Comparison of ENCODE assay signal across 12 cellular contexts in genomic region chr2:157840568-157841156, GRCh38. TPM values are rescaled to one million over a fixed set of nuclear protein-coding genes. Genes with fewer than 3 reads are reported as not detected.
DNase-seq lines count a peak whose midpoint lies in the region; ATAC-seq and TF ChIP-seq lines count a peak whose summit lies in the region.
"Had no signal": no experiment of that assay in that cellular context is flagged by ENCODE, and none has a peak within 500 bp of the region (broad histone marks: within the 10 kb centered on the region; RNA-seq: fewer than 3 reads in every experiment).

No MANE protein-coding gene starts in this region.

- peak; percentile 91 for DNase-seq in DMS53 (lab: John Stamatoyannopoulos, UW)
- peak in 2 of 3 donors; percentile 72 to 76 for DNase-seq in Peyer's patch
- no peak for DNase-seq in glutamatergic neuron
- no peak for DNase-seq in neural progenitor cell (ENCODE audit: low spot score)
- no peak for DNase-seq in NCI-H82 (lab: John Stamatoyannopoulos, UW)
- no peak for DNase-seq in NOMO-1 (lab: John Stamatoyannopoulos, UW; ENCODE audit: unreplicated experiment in 2 of 2)
- no peak for DNase-seq in hippocampal formation (lab: John Stamatoyannopoulos, UW)
- DNase-seq: activated naive CD8-positive, alpha-beta T cell treated with anti-CD3 and anti-CD28 coated beads, Interleukin-2, amount 10 ng/mL, durations not matched to agents 7 days and 5 days; MG63 had no signal

- H3K27ac Mint-ChIP-seq in glutamatergic neuron (ENCODE audit: unreplicated experiment) (peak overlapping the region; percentile 100), neural progenitor cell (no peak overlapping the region)
- H3K27ac Mint-ChIP-seq: activated naive CD8-positive, alpha-beta T cell treated with anti-CD3 and anti-CD28 coated beads, Interleukin-2, amount 10 ng/mL, durations not matched to agents 7 days and 5 days; B cell; natural killer cell treated with Interleukin-12 subunit alpha and Interleukin-12 subunit beta and Interleukin-15 and Interleukin-18, amount 100 ng/mL, for 72 hours had no signal

- TF ChIP-seq CTCF in Peyer's patch (IDR thresholded peaks at IDR 0.05), result peak in 2 of 6 experiments; percentile 18
- TF ChIP-seq CTCF in glutamatergic neuron (IDR thresholded peaks at IDR 0.05; ENCODE audit: partially characterized antibody, unreplicated experiment), result no peak
- TF ChIP-seq CTCF in neural progenitor cell (IDR thresholded peaks at IDR 0.05), result no peak

- H3K27ac ChIP-seq in Peyer's patch (peak overlapping the region in 2 of 4 donors; percentile 9 to 20), neural progenitor cell (no peak overlapping the region)

- H3K4me1 ChIP-seq in Peyer's patch (peaks cover 0 to 60% (median 3%) of the 10 kb centered on the region in 4 donors), neural progenitor cell (peaks cover 49% of the 10 kb centered on the region)

- peaks cover 82% of the 10 kb centered on the region for H4K20me1 ChIP-seq in neural progenitor cell (ENCODE audit: low read depth)

- H3K36me3 ChIP-seq in Peyer's patch (no peaks in the 10 kb centered on the region), neural progenitor cell (no peaks in the 10 kb centered on the region)

- H3K9me3 Mint-ChIP-seq in glutamatergic neuron (ENCODE audit: unreplicated experiment) (peaks cover 21% of the 10 kb centered on the region), neural progenitor cell (no peaks in the 10 kb centered on the region)
- H3K9me3 Mint-ChIP-seq: activated naive CD8-positive, alpha-beta T cell treated with anti-CD3 and anti-CD28 coated beads, Interleukin-2, amount 10 ng/mL, durations not matched to agents 7 days and 5 days; natural killer cell treated with Interleukin-12 subunit alpha and Interleukin-12 subunit beta and Interleukin-15 and Interleukin-18, amount 100 ng/mL, for 72 hours had no signal

- H3K4me2 ChIP-seq in neural progenitor cell, result peak overlapping the region; percentile 74

- no peak for ATAC-seq in HG02870 (IDR thresholded peaks at IDR 0.05; ENCODE audit: unreplicated experiment)
- ATAC-seq: natural killer cell treated with Interleukin-12 subunit alpha and Interleukin-12 subunit beta and Interleukin-15 and Interleukin-18, amount 100 ng/mL, for 72 hours had no signal

- H3K4me3 ChIP-seq in Peyer's patch (no peak overlapping the region), neural progenitor cell (no peak overlapping the region)
- H3K4me3 ChIP-seq: MG63 had no signal

- peaks cover 67% of the 10 kb centered on the region for H3K79me2 ChIP-seq in neural progenitor cell (ENCODE audit: low read depth)

- H3F3A ChIP-seq in neural progenitor cell (ENCODE audit: low read depth), result peaks cover 33% of the 10 kb centered on the region

- H3K36me3 Mint-ChIP-seq in glutamatergic neuron (ENCODE audit: unreplicated experiment), result no peaks in the 10 kb centered on the region
- peaks cover 1% of the 10 kb centered on the region for H3K36me3 Mint-ChIP-seq in neural progenitor cell
- H3K36me3 Mint-ChIP-seq: natural killer cell treated with Interleukin-12 subunit alpha and Interleukin-12 subunit beta and Interleukin-15 and Interleukin-18, amount 100 ng/mL, for 72 hours had no signal

- H3K27me3 ChIP-seq in Peyer's patch, result no peaks in the 10 kb centered on the region
- no peaks in the 10 kb centered on the region for H3K27me3 ChIP-seq in neural progenitor cell
- H3K27me3 ChIP-seq: MG63 had no signal

- H3K4me3 Mint-ChIP-seq in glutamatergic neuron (ENCODE audit: unreplicated experiment), result peak overlapping the region; percentile 39
- no peak overlapping the region for H3K4me3 Mint-ChIP-seq in neural progenitor cell
- H3K4me3 Mint-ChIP-seq: activated naive CD8-positive, alpha-beta T cell treated with anti-CD3 and anti-CD28 coated beads, Interleukin-2, amount 10 ng/mL, durations not matched to agents 7 days and 5 days; B cell; natural killer cell treated with Interleukin-12 subunit alpha and Interleukin-12 subunit beta and Interleukin-15 and Interleukin-18, amount 100 ng/mL, for 72 hours had no signal

- no peaks in the 10 kb centered on the region for H3K9me3 ChIP-seq in Peyer's patch
- H3K9me3 ChIP-seq in neural progenitor cell (ENCODE audit: low read depth), result no peaks in the 10 kb centered on the region
- H3K9me3 ChIP-seq: MG63 had no signal

- no peak overlapping the region for H3K9ac ChIP-seq in neural progenitor cell

- no peak for TF ChIP-seq POLR2A in Peyer's patch (IDR thresholded peaks at IDR 0.05)

- H3K27me3 Mint-ChIP-seq in glutamatergic neuron (ENCODE audit: unreplicated experiment) (peaks cover 14% of the 10 kb centered on the region), neural progenitor cell (ENCODE audit: insufficient read depth, low read depth) (peaks cover 2% of the 10 kb centered on the region)
- H3K27me3 Mint-ChIP-seq: activated naive CD8-positive, alpha-beta T cell treated with anti-CD3 and anti-CD28 coated beads, Interleukin-2, amount 10 ng/mL, durations not matched to agents 7 days and 5 days; B cell had no signal

- no peak overlapping the region for H2AFZ ChIP-seq in neural progenitor cell (replicated peaks)

- H3K4me1 Mint-ChIP-seq in glutamatergic neuron (ENCODE audit: low read depth, unreplicated experiment) (peaks cover 52% of the 10 kb centered on the region), neural progenitor cell (peaks cover 59% of the 10 kb centered on the region)

RNA-seq across cellular contexts. Expression of gene ACVR1, which starts 35.5 kb away (rescaled TPM):
- total RNA-seq in Peyer's patch (10 to 100 TPM; 11.8 to 16.5 (median 14.3) TPM), glutamatergic neuron (ENCODE audit: unreplicated experiment) (36.3 TPM), neural progenitor cell (ENCODE audit: low replicate concordance) (8.2 and 14.0 TPM in 2 replicates)

Comparison
In these comparisons a context has a peak if more than half of its experiments do, and no peak if none do; other contexts are left out.
1. DNase-seq: peak in DMS53 (single experiment) and Peyer's patch (2 of 3); none in glutamatergic neuron (single experiment), neural progenitor cell (single experiment), NCI-H82 (single experiment), NOMO-1 (0 of 2) and hippocampal formation (0 of 2).